9 cellular contexts compared by ENCODE assay signal in the genomic region with DNA sequence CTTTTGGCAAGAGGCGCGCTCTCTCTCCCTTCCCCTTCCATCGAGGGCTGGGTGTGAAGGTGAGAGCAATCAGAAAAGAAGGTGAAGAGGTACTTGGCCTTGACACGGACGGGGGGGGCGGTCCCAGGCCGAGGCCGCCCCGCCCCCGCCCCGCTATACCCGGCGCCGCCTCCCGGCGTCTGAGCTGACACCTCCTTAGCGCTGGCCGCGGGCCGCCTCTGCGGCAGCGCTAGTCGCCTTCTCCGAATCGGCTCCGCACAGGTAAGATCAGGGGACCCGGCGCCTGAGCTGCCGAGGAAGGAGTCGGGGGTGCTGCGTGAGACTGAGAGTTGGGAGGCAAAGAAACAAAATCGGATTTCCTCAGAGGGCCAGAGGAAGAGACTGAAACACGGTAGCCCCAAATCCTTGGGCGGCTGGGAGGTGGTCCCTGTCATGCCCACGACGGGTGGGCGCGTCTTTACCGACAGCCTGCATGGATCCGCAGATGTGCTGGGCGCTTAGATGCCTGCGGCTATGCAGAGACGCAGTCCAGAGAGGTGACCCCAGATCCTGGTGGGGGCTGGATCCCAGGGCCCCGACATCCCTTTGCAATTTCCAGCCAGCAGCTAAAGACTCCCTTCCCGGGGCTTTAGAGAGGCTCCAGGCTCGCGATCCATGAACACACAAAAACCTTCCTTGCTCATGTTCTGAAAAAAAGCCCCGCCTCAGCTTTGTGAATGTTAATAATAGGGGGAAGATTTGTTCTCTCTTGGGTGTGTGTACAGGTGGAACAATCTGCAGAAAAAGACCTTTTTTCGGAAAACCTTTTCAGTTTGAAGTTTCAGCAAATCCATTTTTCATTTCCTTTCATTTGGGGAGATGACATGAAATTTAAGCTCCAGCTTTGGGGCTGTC. TPM values are rescaled to one million over a fixed set of nuclear protein-coding genes. Genes with fewer than 3 reads are reported as not detected.
DNase-seq lines count a peak whose midpoint lies in the region; ATAC-seq, FAIRE-seq and TF ChIP-seq lines count a peak whose summit lies in the region.
"Had no signal": no experiment of that assay in that cellular context is flagged by ENCODE, and none has a peak within 500 bp of the region (broad histone marks: within the 10 kb centered on the region; RNA-seq: fewer than 3 reads in every experiment).

A gene with protein sequence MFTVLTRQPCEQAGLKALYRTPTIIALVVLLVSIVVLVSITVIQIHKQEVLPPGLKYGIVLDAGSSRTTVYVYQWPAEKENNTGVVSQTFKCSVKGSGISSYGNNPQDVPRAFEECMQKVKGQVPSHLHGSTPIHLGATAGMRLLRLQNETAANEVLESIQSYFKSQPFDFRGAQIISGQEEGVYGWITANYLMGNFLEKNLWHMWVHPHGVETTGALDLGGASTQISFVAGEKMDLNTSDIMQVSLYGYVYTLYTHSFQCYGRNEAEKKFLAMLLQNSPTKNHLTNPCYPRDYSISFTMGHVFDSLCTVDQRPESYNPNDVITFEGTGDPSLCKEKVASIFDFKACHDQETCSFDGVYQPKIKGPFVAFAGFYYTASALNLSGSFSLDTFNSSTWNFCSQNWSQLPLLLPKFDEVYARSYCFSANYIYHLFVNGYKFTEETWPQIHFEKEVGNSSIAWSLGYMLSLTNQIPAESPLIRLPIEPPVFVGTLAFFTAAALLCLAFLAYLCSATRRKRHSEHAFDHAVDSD (plus strand): TSS at position 184 of the 894 bp plus-strand sequence. CDS start 874 bp downstream, outside the sequence.

- TF ChIP-seq CTCF in activated CD8-positive, alpha-beta T cell treated with anti-CD3 and anti-CD28 coated beads for 36 hours (IDR thresholded peaks at IDR 0.05), result no peak

- ATAC-seq in activated CD8-positive, alpha-beta T cell treated with anti-CD3 and anti-CD28 coated beads for 36 hours, result peak; percentile 93
- ATAC-seq in effector memory CD8-positive, alpha-beta T cell (replicated peaks), result peak; percentile 89
- ATAC-seq in HG03135 (IDR thresholded peaks at IDR 0.05; ENCODE audit: unreplicated experiment), result no peak
- no peak for ATAC-seq in HG02852 (IDR thresholded peaks at IDR 0.05; ENCODE audit: unreplicated experiment)

- peaks cover 49% of the 10 kb centered on the region for H3K27me3 ChIP-seq in HUES6 (ENCODE audit: control insufficient read depth, insufficient read depth, low read length)

- POLR2A ChIA-PET in activated CD8-positive, alpha-beta T cell treated with anti-CD3 and anti-CD28 coated beads for 36 hours (lab: Charles Lee), result interaction anchor here (1.0 kb wide), 1 partner anchor 10 kb away, joined by 4 read pairs; no protein-coding TSS in a partner anchor

- peak within 1 kb of the TSS; percentile 81 for H3K4me3 ChIP-seq in HUES6 (ENCODE audit: low read depth, low read length)

- H3K4me1 Mint-ChIP-seq in activated CD8-positive, alpha-beta T cell treated with anti-CD3 and anti-CD28 coated beads for 36 hours (ENCODE audit: low read depth), result peaks cover 6% of the 10 kb centered on the region
- peaks cover 7% of the 10 kb centered on the region in 2 donors for H3K4me1 Mint-ChIP-seq in effector memory CD8-positive, alpha-beta T cell (ENCODE audit: low read depth in 2 of 2)

- H3K4me1 ChIP-seq in HUES6 (ENCODE audit: control insufficient read depth, insufficient read depth, low read length), result peaks cover 6% of the 10 kb centered on the region; the same call in 1 of the 2 replicates

- H3K9ac ChIP-seq in HUES6 (ENCODE audit: low read length), result peak within 1 kb of the TSS; percentile 22

- peak within 1 kb of the TSS; percentile 53 for H3K4me3 Mint-ChIP-seq in activated CD8-positive, alpha-beta T cell treated with anti-CD3 and anti-CD28 coated beads for 36 hours
- peak within 1 kb of the TSS; percentile 45 to 51 for H3K4me3 Mint-ChIP-seq in effector memory CD8-positive, alpha-beta T cell

- H3K36me3 Mint-ChIP-seq in activated CD8-positive, alpha-beta T cell treated with anti-CD3 and anti-CD28 coated beads for 36 hours (ENCODE audit: low read depth), result no peaks in the 10 kb centered on the region
- H3K36me3 Mint-ChIP-seq in effector memory CD8-positive, alpha-beta T cell (ENCODE audit: insufficient read depth), result no peaks in the 10 kb centered on the region

- H3K27me3 Mint-ChIP-seq in activated CD8-positive, alpha-beta T cell treated with anti-CD3 and anti-CD28 coated beads for 36 hours, result peaks cover 28% of the 10 kb centered on the region
- peaks cover 40 to 43% of the 10 kb centered on the region in 2 donors for H3K27me3 Mint-ChIP-seq in effector memory CD8-positive, alpha-beta T cell

- H3K9me3 Mint-ChIP-seq in activated CD8-positive, alpha-beta T cell treated with anti-CD3 and anti-CD28 coated beads for 36 hours, result no peaks in the 10 kb centered on the region
- no peaks in the 10 kb centered on the region for H3K9me3 Mint-ChIP-seq in effector memory CD8-positive, alpha-beta T cell

- no peaks in the 10 kb centered on the region for H3K36me3 ChIP-seq in HUES6 (ENCODE audit: control insufficient read depth, insufficient read depth, low read length)

- intact Hi-C loops in activated CD8-positive, alpha-beta T cell treated with anti-CD3 and anti-CD28 coated beads for 36 hours (cut with micrococcal nuclease), result no loop called here

- FAIRE-seq in GM19239 (lab: Jason Lieb, UNC), result no peak

- DNase-seq in activated CD8-positive, alpha-beta T cell treated with anti-CD3 and anti-CD28 coated beads for 36 hours, result peak; percentile 50
- DNase-seq in effector memory CD8-positive, alpha-beta T cell, result peak; percentile 1 to 12 (median 3)
- DNase-seq in mucosa of gallbladder (ENCODE audit: low spot score) (peak; percentile 16), GM19239 (ENCODE audit: insufficient read length, low spot score) (no peak)
- peak; percentile 11 for DNase-seq in stimulated activated naive CD4-positive, alpha-beta T cell treated with Interleukin-2 at 50 U/mL for 16 hours (lab: John Stamatoyannopoulos, UW)

- CTCF ChIA-PET in activated CD8-positive, alpha-beta T cell treated with anti-CD3 and anti-CD28 coated beads for 36 hours (lab: Charles Lee), result interaction anchor here (0.7 kb wide), 1 partner anchor 61 kb away, joined by 3 read pairs; no protein-coding TSS in a partner anchor

- no peak within 1 kb of the TSS for H3K27ac ChIP-seq in HUES6 (ENCODE audit: low read depth, low read length)

- H3K9me3 ChIP-seq in HUES6 (ENCODE audit: control insufficient read depth, insufficient read depth, low read depth, low read length), result no peaks in the 10 kb centered on the region

- H3K27ac Mint-ChIP-seq in activated CD8-positive, alpha-beta T cell treated with anti-CD3 and anti-CD28 coated beads for 36 hours, result no peak within 1 kb of the TSS
- H3K27ac Mint-ChIP-seq in effector memory CD8-positive, alpha-beta T cell, result peak within 1 kb of the TSS in 1 of 2 donors; percentile 4

RNA-seq across cellular contexts. Expression of the gene that starts here (rescaled TPM):
- not detected for total RNA-seq in activated CD8-positive, alpha-beta T cell treated with anti-CD3 and anti-CD28 coated beads for 36 hours
- total RNA-seq in mucosa of gallbladder, result 0.86 TPM
- total RNA-seq: LHCN-M2 had no signal

Comparison
In these comparisons a context has a peak if more than half of its experiments do, and no peak if none do; other contexts are left out.
1. Peak in DNase-seq and ATAC-seq in activated CD8-positive, alpha-beta T cell treated with anti-CD3 and anti-CD28 coated beads for 36 hours; RNA of the gene not detected or under 1 TPM.
2. Peak in DNase-seq in mucosa of gallbladder; RNA of the gene not detected or under 1 TPM.